In the genomic region with DNA sequence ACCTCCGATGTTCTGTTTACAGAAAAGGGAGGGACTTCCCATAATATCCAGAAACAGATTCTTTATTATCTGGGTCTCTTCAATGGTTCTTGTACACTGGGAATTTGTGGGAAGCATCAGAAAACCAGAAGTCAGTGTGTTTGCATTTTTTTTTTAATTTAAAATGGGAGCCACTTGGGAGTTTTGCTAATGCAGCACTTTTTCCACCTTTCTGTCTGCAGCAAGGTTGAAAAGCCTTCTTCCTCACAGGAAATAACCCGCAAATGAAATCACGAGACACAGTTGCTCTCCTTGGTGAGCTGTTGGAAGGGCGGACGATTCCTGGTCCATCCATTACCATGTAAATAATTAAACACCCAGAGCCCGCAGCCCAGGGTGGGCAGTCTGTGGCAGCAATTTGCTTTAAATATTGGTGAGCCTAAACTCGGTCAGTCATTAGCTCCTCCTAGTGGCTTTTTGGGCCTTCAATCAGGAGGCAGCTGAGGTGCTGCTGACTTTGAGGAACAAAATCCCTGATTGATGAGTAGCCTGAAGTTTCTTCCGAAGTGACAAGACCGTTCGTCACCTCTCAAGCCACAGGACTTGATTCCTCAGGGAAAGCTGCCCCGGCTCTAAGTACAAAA, we compare ENCODE assay signal across 14 cellular contexts.
DNase-seq lines count a peak whose midpoint lies in the region; ATAC-seq, FAIRE-seq and TF ChIP-seq lines count a peak whose summit lies in the region.
"Had no signal": no experiment of that assay in that cellular context is flagged by ENCODE, and none has a peak within 500 bp of the region (broad histone marks: within the 10 kb centered on the region; RNA-seq: fewer than 3 reads in every experiment).

No MANE protein-coding gene starts in this region.

- H2AFZ ChIP-seq in hepatocyte = no peak overlapping the region

- H3K4me3 Mint-ChIP-seq in activated naive CD4-positive, alpha-beta T cell treated with anti-CD3 and anti-CD28 coated beads, Interleukin-2, amount 10 ng/mL, durations not matched to agents 7 days and 5 days = no peak overlapping the region
- H3K4me3 Mint-ChIP-seq in MCF 10A (ENCODE audit: unreplicated experiment) = no peak overlapping the region
- H3K4me3 Mint-ChIP-seq: natural killer cell, T-cell had no signal

- POLR2A ChIA-PET in GM10248 (lab: Yijun Ruan, JAX) (no interaction called here), MCF 10A (lab: Yijun Ruan, JAX) (no interaction called here)

- FAIRE-seq in RCC 7860 (lab: Jason Lieb, UNC) = peak; percentile 58
- peak; percentile 13 for FAIRE-seq in urothelium cell line (lab: Jason Lieb, UNC)
- FAIRE-seq: keratinocyte had no signal

- H3K4me3 ChIP-seq in left ventricle myocardium inferior = no peak overlapping the region
- no peak overlapping the region for H3K4me3 ChIP-seq in right cardiac atrium (ENCODE audit: low read length)
- no peak overlapping the region for H3K4me3 ChIP-seq in hepatocyte

- H3K27me3 ChIP-seq in left ventricle myocardium inferior (ENCODE audit: low read depth) (no peaks in the 10 kb centered on the region), right cardiac atrium (ENCODE audit: control insufficient read depth, insufficient read depth) (no peaks in the 10 kb centered on the region), hepatocyte (no peaks in the 10 kb centered on the region)

- peaks cover 25% of the 10 kb centered on the region for H3K4me1 ChIP-seq in left ventricle myocardium inferior
- H3K4me1 ChIP-seq in right cardiac atrium (ENCODE audit: control insufficient read depth, insufficient read depth, low read length) = peaks cover 10% of the 10 kb centered on the region
- H3K4me1 ChIP-seq in hepatocyte (ENCODE audit: insufficient read depth) = peaks cover 3% of the 10 kb centered on the region

- intact Hi-C loops in left ventricle myocardium inferior (cut with micrococcal nuclease) = loop anchor here (10.0 kb wide), 1 partner anchor 474 kb away; a partner anchor contains a TSS
- intact Hi-C loops in right cardiac atrium (cut with DNase I) = loop anchor here in 3 of 4 donors (10.0 kb wide), 3 partner anchors 396 to 474 kb away; a partner anchor contains a TSS
- intact Hi-C loops in MCF 10A (cut with micrococcal nuclease) = no loop called here

- no peaks in the 10 kb centered on the region for H3K9me3 ChIP-seq in left ventricle myocardium inferior (replicated peaks)
- no peaks in the 10 kb centered on the region for H3K9me3 ChIP-seq in right cardiac atrium (ENCODE audit: control insufficient read depth, low read length)
- no peaks in the 10 kb centered on the region for H3K9me3 ChIP-seq in hepatocyte (ENCODE audit: low read depth)

- ATAC-seq in right cardiac atrium = no peak
- ATAC-seq: natural killer cell, T-cell had no signal

- TF ChIP-seq CTCF in left ventricle myocardium inferior (IDR thresholded peaks at IDR 0.05; ENCODE audit: borderline replicate concordance) (peak; percentile 54), hepatocyte (IDR thresholded peaks at IDR 0.05; ENCODE audit: poor library complexity) (peak; percentile 19), GM10248 (IDR thresholded peaks at IDR 0.05; ENCODE audit: control extremely low read depth, extremely low read depth, low read depth, missing control alignments) (no peak), MCF 10A (IDR thresholded peaks at IDR 0.05; ENCODE audit: unreplicated experiment) (no peak)

- no peaks in the 10 kb centered on the region for H3K36me3 Mint-ChIP-seq in activated naive CD4-positive, alpha-beta T cell treated with anti-CD3 and anti-CD28 coated beads, Interleukin-2, amount 10 ng/mL, durations not matched to agents 7 days and 5 days
- H3K36me3 Mint-ChIP-seq in MCF 10A (ENCODE audit: insufficient read depth, unreplicated experiment) = no peaks in the 10 kb centered on the region
- H3K36me3 Mint-ChIP-seq: natural killer cell, T-cell had no signal

- H3K9me2 ChIP-seq in hepatocyte (replicated peaks; ENCODE audit: insufficient read depth) = no peaks in the 10 kb centered on the region

- H3K27ac ChIP-seq in left ventricle myocardium inferior (replicated peaks) (no peak overlapping the region), right cardiac atrium (ENCODE audit: low read length) (no peak overlapping the region), hepatocyte (no peak overlapping the region)

- BruUV-seq in MCF 10A (replicated peaks; lab: Mats Ljungman, UMichigan) = no TSS peak

- no peaks in the 10 kb centered on the region for H3K36me3 ChIP-seq in left ventricle myocardium inferior
- H3K36me3 ChIP-seq in hepatocyte (replicated peaks; ENCODE audit: insufficient read depth, low read depth) = no peaks in the 10 kb centered on the region

- 69% methylated on average over 11 of the region's 11 CpGs for WGBS in right cardiac atrium
- 61% methylated on average over 11 of the region's 11 CpGs for WGBS in hepatocyte (ENCODE audit: low lambda C conversion rate, missing lambda C conversion rate)

- H3K27ac Mint-ChIP-seq in activated naive CD4-positive, alpha-beta T cell treated with anti-CD3 and anti-CD28 coated beads, Interleukin-2, amount 10 ng/mL, durations not matched to agents 7 days and 5 days = no peak overlapping the region
- no peak overlapping the region for H3K27ac Mint-ChIP-seq in MCF 10A (ENCODE audit: low read depth, unreplicated experiment)
- H3K27ac Mint-ChIP-seq: natural killer cell, T-cell had no signal

- H3K4me1 Mint-ChIP-seq in activated naive CD4-positive, alpha-beta T cell treated with anti-CD3 and anti-CD28 coated beads, Interleukin-2, amount 10 ng/mL, durations not matched to agents 7 days and 5 days = peaks cover 6% of the 10 kb centered on the region
- peaks cover 33% of the 10 kb centered on the region for H3K4me1 Mint-ChIP-seq in MCF 10A (ENCODE audit: insufficient read depth, unreplicated experiment)

- H3K4me2 ChIP-seq in hepatocyte = no peak overlapping the region

- H3K79me2 ChIP-seq in hepatocyte = no peaks in the 10 kb centered on the region

- peaks cover 12% of the 10 kb centered on the region for H3K27me3 Mint-ChIP-seq in activated naive CD4-positive, alpha-beta T cell treated with anti-CD3 and anti-CD28 coated beads, Interleukin-2, amount 10 ng/mL, durations not matched to agents 7 days and 5 days
- H3K27me3 Mint-ChIP-seq in MCF 10A (ENCODE audit: insufficient read depth, unreplicated experiment) = no peaks in the 10 kb centered on the region

- CTCF ChIA-PET in activated naive CD4-positive, alpha-beta T cell treated with anti-CD3 and anti-CD28 coated beads, Interleukin-2, amount 10 ng/mL, durations not matched to agents 7 days and 5 days (lab: Charles Lee) = interaction anchor here (1.2 kb wide), 1 partner anchor 14 kb away, joined by 3 read pairs; no protein-coding TSS in a partner anchor
- CTCF ChIA-PET in GM10248 (lab: Yijun Ruan, JAX) (no interaction called here), MCF 10A (lab: Yijun Ruan, JAX) (no interaction called here)

- no peaks in the 10 kb centered on the region for H4K20me1 ChIP-seq in hepatocyte (ENCODE audit: insufficient read depth, poor library complexity, severe bottlenecking)

- no peaks in the 10 kb centered on the region for H3K9me3 Mint-ChIP-seq in activated naive CD4-positive, alpha-beta T cell treated with anti-CD3 and anti-CD28 coated beads, Interleukin-2, amount 10 ng/mL, durations not matched to agents 7 days and 5 days
- no peaks in the 10 kb centered on the region for H3K9me3 Mint-ChIP-seq in MCF 10A (ENCODE audit: unreplicated experiment)
- H3K9me3 Mint-ChIP-seq: natural killer cell had no signal

- DNase-seq in left ventricle myocardium inferior (no peak), right cardiac atrium (no peak), RCC 7860 (ENCODE audit: low spot score) (peak; percentile 46), hepatocyte (ENCODE audit: low spot score) (peak; percentile 10), urothelium cell line (ENCODE audit: low spot score) (no peak), GM10248 (ENCODE audit: extremely low spot score) (no peak), MCF 10A (ENCODE audit: unreplicated experiment) (no peak)
- no peak for DNase-seq in activated naive CD4-positive, alpha-beta T cell treated with anti-CD3 and anti-CD28 coated beads, Interleukin-2, amount 10 ng/mL, durations not matched to agents 7 days and 5 days
- DNase-seq: activated effector memory CD4-positive, alpha-beta T cell treated with anti-CD3 and anti-CD28 coated beads, Interleukin-2, amount 50 U/mL, for 16 hours; GF-D8; natural killer cell; NCI-H187 treated with DMSO at 0.1 percent for 48 hours; T-cell had no signal

Comparison
In these comparisons a context has a peak if more than half of its experiments do, and no peak if none do; other contexts are left out.
1. DNase-seq: peak in RCC 7860 (single experiment) and hepatocyte (single experiment); none in left ventricle myocardium inferior (single experiment), right cardiac atrium (0 of 3), urothelium cell line (single experiment), activated naive CD4-positive, alpha-beta T cell treated with anti-CD3 and anti-CD28 coated beads, Interleukin-2, amount 10 ng/mL, durations not matched to agents 7 days and 5 days (single experiment), GM10248 (single experiment) and MCF 10A (single experiment).
2. CTCF ChIP-seq: peak in left ventricle myocardium inferior (single experiment) and hepatocyte (single experiment); none in GM10248 (single experiment) and MCF 10A (single experiment).